ENCODE assay signal across 10 cellular contexts in genomic region chr20:31705191-31705590, GRCh38. TPM values are rescaled to one million over a fixed set of nuclear protein-coding genes. Genes with fewer than 3 reads are reported as not detected.
DNase-seq lines count a peak whose midpoint lies in the region; ATAC-seq and TF ChIP-seq lines count a peak whose summit lies in the region.
"Had no signal": no experiment of that assay in that cellular context is flagged by ENCODE, and none has a peak within 500 bp of the region (broad histone marks: within the 10 kb centered on the region; RNA-seq: fewer than 3 reads in every experiment).

No MANE protein-coding gene starts in this region.

- H3K9ac ChIP-seq in neuronal stem cell (ENCODE audit: low read depth, low read length, poor library complexity): no peak overlapping the region

- no peak overlapping the region for H2BK15ac ChIP-seq in neuronal stem cell (ENCODE audit: low read length)

- H3K9me3 Mint-ChIP-seq in HFFc6 (no peaks in the 10 kb centered on the region), WTC11 (no peaks in the 10 kb centered on the region), immature natural killer cell (no peaks in the 10 kb centered on the region)
- no peaks in the 10 kb centered on the region for H3K9me3 Mint-ChIP-seq in stimulated activated effector memory CD8-positive, alpha-beta T cell treated with anti-CD3 and anti-CD28 coated beads, Interleukin-12 subunit alpha, Interleukin-12 subunit beta, amount 100 ng/mL, for 72 hours

- no peak overlapping the region for H2AFZ ChIP-seq in neuronal stem cell (ENCODE audit: low read length)

- no peak overlapping the region for H3K23ac ChIP-seq in neuronal stem cell (ENCODE audit: low read depth, low read length, poor library complexity)

- ATAC-seq in WTC11: no peak
- no peak for ATAC-seq in stimulated activated effector memory CD8-positive, alpha-beta T cell treated with anti-CD3 and anti-CD28 coated beads, Interleukin-12 subunit alpha, Interleukin-12 subunit beta, amount 100 ng/mL, for 72 hours

- H2AK5ac ChIP-seq in neuronal stem cell (ENCODE audit: low read depth, low read length): no peak overlapping the region

- H3K4ac ChIP-seq in neuronal stem cell (ENCODE audit: low read length): no peak overlapping the region

- no peak overlapping the region for H4K8ac ChIP-seq in neuronal stem cell (ENCODE audit: low read depth, low read length)

- no peak overlapping the region for H4K91ac ChIP-seq in neuronal stem cell (ENCODE audit: low read depth, low read length, poor library complexity)

- POLR2A ChIA-PET in WTC11 (lab: Charles Lee): no interaction called here

- no peak overlapping the region for H2BK12ac ChIP-seq in neuronal stem cell (ENCODE audit: low read length)

- no peak overlapping the region for H3K4me2 ChIP-seq in neuronal stem cell (ENCODE audit: insufficient read depth, low read length, poor library complexity, severe bottlenecking)

- H3K27ac Mint-ChIP-seq in HFFc6: peak overlapping the region; percentile 71
- peak overlapping the region; percentile 70 for H3K27ac Mint-ChIP-seq in WTC11
- H3K27ac Mint-ChIP-seq in immature natural killer cell: peak overlapping the region; percentile 6 to 83 (median 60)
- H3K27ac Mint-ChIP-seq in stimulated activated effector memory CD8-positive, alpha-beta T cell treated with anti-CD3 and anti-CD28 coated beads, Interleukin-12 subunit alpha, Interleukin-12 subunit beta, amount 100 ng/mL, for 72 hours: peak overlapping the region; percentile 89

- H2BK5ac ChIP-seq in neuronal stem cell (ENCODE audit: low read length): no peak overlapping the region

- H3K9me3 ChIP-seq in neuronal stem cell (replicated peaks in 1 of 2; ENCODE audit: control insufficient read depth in 2 of 2, insufficient read depth in 1 of 2, low read depth in 1 of 2, low read length in 2 of 2): no peaks in the 10 kb centered on the region

- DNase-seq in HFFc6 (no peak), WTC11 (ENCODE audit: low spot score) (no peak), immature natural killer cell (no peak), GDM1 (lab: John Stamatoyannopoulos, UW) (no peak), neuronal stem cell (ENCODE audit: low spot score) (no peak), NCI-H2227 (lab: John Stamatoyannopoulos, UW; ENCODE audit: unreplicated experiment) (no peak), RKO (ENCODE audit: low spot score) (no peak)
- DNase-seq in stimulated activated effector memory CD8-positive, alpha-beta T cell treated with anti-CD3 and anti-CD28 coated beads, Interleukin-12 subunit alpha, Interleukin-12 subunit beta, amount 100 ng/mL, for 72 hours (ENCODE audit: low spot score in 2 of 2): no peak
- DNase-seq: DMS79 treated with DMSO at 0.1 percent for 48 hours, NCI-H510A treated with DMSO at 0.1 percent for 48 hours had no signal

- H3K27me3 ChIP-seq in neuronal stem cell (ENCODE audit: control insufficient read depth in 3 of 3, insufficient read depth in 3 of 3, low read depth in 1 of 3, low read length in 3 of 3): no peaks in the 10 kb centered on the region

- no peak overlapping the region for H3K27ac ChIP-seq in neuronal stem cell (replicated peaks; ENCODE audit: low read length)

- no peak overlapping the region for H3K4me3 ChIP-seq in neuronal stem cell (ENCODE audit: low read length in 2 of 2)

- no peak overlapping the region for H2BK120ac ChIP-seq in neuronal stem cell (ENCODE audit: low read depth, low read length)

- peaks cover 3% of the 10 kb centered on the region for H3K79me1 ChIP-seq in neuronal stem cell (ENCODE audit: low read depth, low read length)

- H3K4me1 Mint-ChIP-seq in HFFc6 (ENCODE audit: low read depth): peaks cover 60% of the 10 kb centered on the region
- peaks cover 46% of the 10 kb centered on the region for H3K4me1 Mint-ChIP-seq in WTC11
- H3K4me1 Mint-ChIP-seq in immature natural killer cell: peaks cover 72 to 80% of the 10 kb centered on the region in 2 donors
- peaks cover 75% of the 10 kb centered on the region for H3K4me1 Mint-ChIP-seq in stimulated activated effector memory CD8-positive, alpha-beta T cell treated with anti-CD3 and anti-CD28 coated beads, Interleukin-12 subunit alpha, Interleukin-12 subunit beta, amount 100 ng/mL, for 72 hours

- H3K27me3 Mint-ChIP-seq in HFFc6 (ENCODE audit: insufficient read depth) (peaks cover 2% of the 10 kb centered on the region; the same call in 1 of the 2 replicates), WTC11 (ENCODE audit: low read depth) (no peaks in the 10 kb centered on the region), immature natural killer cell (ENCODE audit: low read depth in 3 of 3) (no peaks in the 10 kb centered on the region)

- CTCF ChIA-PET in WTC11 (lab: Charles Lee): interaction anchor here (0.6 to 3.8 kb wide), 6 partner anchors 18 to 148 kb away, joined by 3 to 21 read pairs (median 6); no protein-coding TSS in a partner anchor

- no peak for TF ChIP-seq CTCF in HFFc6 (IDR thresholded peaks at IDR 0.05)
- TF ChIP-seq CTCF in WTC11 (IDR thresholded peaks at IDR 0.05): no peak

- H3K4me1 ChIP-seq in neuronal stem cell (ENCODE audit: control insufficient read depth in 2 of 2, insufficient read depth in 1 of 2, low read depth in 1 of 2, low read length in 2 of 2): peaks cover 0 to 2% of the 10 kb centered on the region in 2 donors

- peaks cover 5 to 69% of the 10 kb centered on the region in 2 donors for H3K36me3 ChIP-seq in neuronal stem cell (replicated peaks in 1 of 2; ENCODE audit: control insufficient read depth in 2 of 2, insufficient read depth in 2 of 2, low read length in 2 of 2)

- H3K4me3 Mint-ChIP-seq in HFFc6 (peak overlapping the region; percentile 42), WTC11 (no peak overlapping the region), immature natural killer cell (peak overlapping the region in 1 of 5 donors; percentile 9)
- no peak overlapping the region for H3K4me3 Mint-ChIP-seq in stimulated activated effector memory CD8-positive, alpha-beta T cell treated with anti-CD3 and anti-CD28 coated beads, Interleukin-12 subunit alpha, Interleukin-12 subunit beta, amount 100 ng/mL, for 72 hours

- H3K14ac ChIP-seq in neuronal stem cell (ENCODE audit: low read length): no peak overlapping the region

- peaks cover 56% of the 10 kb centered on the region for H3K36me3 Mint-ChIP-seq in HFFc6 (ENCODE audit: low read depth)
- H3K36me3 Mint-ChIP-seq in WTC11: peaks cover 16% of the 10 kb centered on the region
- H3K36me3 Mint-ChIP-seq in immature natural killer cell: peaks cover 18 to 29% (median 22%) of the 10 kb centered on the region in 3 donors
- peaks cover 98% of the 10 kb centered on the region for H3K36me3 Mint-ChIP-seq in stimulated activated effector memory CD8-positive, alpha-beta T cell treated with anti-CD3 and anti-CD28 coated beads, Interleukin-12 subunit alpha, Interleukin-12 subunit beta, amount 100 ng/mL, for 72 hours

- no peak overlapping the region for H3K18ac ChIP-seq in neuronal stem cell (ENCODE audit: low read length)

TF ChIP-seq in WTC11, 78 proteins besides CTCF, POLR2A, EP300 and RAD21 (continues in another document):
- TF ChIP-seq HMGA2 (CRISPR knock-in tag; IDR thresholded peaks at IDR 0.05) (no peak), ARID4B (CRISPR knock-in tag; IDR thresholded peaks at IDR 0.05; ENCODE audit: borderline replicate concordance) (no peak), RELA (CRISPR knock-in tag; IDR thresholded peaks at IDR 0.05; ENCODE audit: borderline replicate concordance) (no peak), ZNF317 (CRISPR knock-in tag; IDR thresholded peaks at IDR 0.05; ENCODE audit: borderline replicate concordance, low read depth) (no peak), ZMAT4 (CRISPR knock-in tag; IDR thresholded peaks at IDR 0.05) (no peak)

RNA-seq across cellular contexts. Expression of gene BCL2L1, which starts 17.5 kb away (rescaled TPM):
- 100 to 1,000 TPM; 111 to 122 (median 117) TPM for total RNA-seq in HFFc6 (2021; fragmentation: NEBNext Ultra II Directional; extraction: Animal tissue kit (Norgen Biotek cat#: 25700))
- 52.9 to 62.0 TPM (median 53.9 TPM) in 3 replicates for total RNA-seq in WTC11 (2021)
- 10 to 100 TPM; 30.9 to 60.4 (median 39.3) TPM for polyA plus RNA-seq in immature natural killer cell
- 37.9 TPM for polyA plus RNA-seq in neuronal stem cell (2013, experiment 1 of 2)
- 38.2 TPM for polyA plus RNA-seq in neuronal stem cell (2013, experiment 2 of 2)

RNA-seq across cellular contexts. Expression of gene TPX2, which starts 33.9 kb away (rescaled TPM):
- 100 to 1,000 TPM in 4 of 6 experiments, 10 to 100 TPM in 2; 51.0 to 117 (median 107) TPM for total RNA-seq in HFFc6 (2021; fragmentation: NEBNext Ultra II Directional; extraction: Animal tissue kit (Norgen Biotek cat#: 25700))
- 113 to 123 TPM (median 115 TPM) in 3 replicates for total RNA-seq in WTC11 (2021)
- 1 to 10 TPM; 1.2 to 3.0 (median 1.8) TPM for polyA plus RNA-seq in immature natural killer cell
- 174 TPM for polyA plus RNA-seq in neuronal stem cell (2013, experiment 1 of 2)
- polyA plus RNA-seq in neuronal stem cell (2013, experiment 2 of 2): 172 TPM
